ENCODE assay signal across 11 cellular contexts in genomic region chr1:225875044-225875822, GRCh38. TPM values are rescaled to one million over a fixed set of nuclear protein-coding genes. Genes with fewer than 3 reads are reported as not detected.
DNase-seq lines count a peak whose midpoint lies in the region; ATAC-seq, FAIRE-seq and TF ChIP-seq lines count a peak whose summit lies in the region.
"Had no signal": no experiment of that assay in that cellular context is flagged by ENCODE, and none has a peak within 500 bp of the region (broad histone marks: within the 10 kb centered on the region; RNA-seq: fewer than 3 reads in every experiment).

No MANE protein-coding gene starts in this region.

- 70 to 86% methylated on average over 10 to 12 of the region's 12 CpGs for WGBS in upper lobe of left lung, 2 donors

- H3K4me1 Mint-ChIP-seq in activated CD8-positive, alpha-beta T cell treated with anti-CD3 and anti-CD28 coated beads for 36 hours (ENCODE audit: low read depth), result peaks cover 58% of the 10 kb centered on the region
- peaks cover 69% of the 10 kb centered on the region for H3K4me1 Mint-ChIP-seq in activated CD8-positive, alpha-beta T cell treated with anti-CD3 and anti-CD28 coated beads, Interleukin-2, amount 10 ng/mL, durations not matched to agents 7 days and 5 days (ENCODE audit: low read depth)

- no peak for TF ChIP-seq EP300 in upper lobe of left lung (IDR thresholded peaks at IDR 0.05)

- intact Hi-C loops in activated CD8-positive, alpha-beta T cell treated with anti-CD3 and anti-CD28 coated beads for 36 hours (cut with micrococcal nuclease), result no loop called here

- POLR2A ChIA-PET in activated CD8-positive, alpha-beta T cell treated with anti-CD3 and anti-CD28 coated beads for 36 hours (lab: Charles Lee), result interaction anchor here (0.6 kb wide), 1 partner anchor 180 kb away, joined by 3 read pairs; no protein-coding TSS in a partner anchor
- POLR2A ChIA-PET in activated CD8-positive, alpha-beta T cell treated with anti-CD3 and anti-CD28 coated beads, Interleukin-2, amount 10 ng/mL, durations not matched to agents 7 days and 5 days (lab: Charles Lee), result no interaction called here

- CTCF ChIA-PET in activated CD8-positive, alpha-beta T cell treated with anti-CD3 and anti-CD28 coated beads for 36 hours (lab: Charles Lee), result interaction anchor here (1.1 kb wide), 1 partner anchor 36 kb away, joined by 3 read pairs; no protein-coding TSS in a partner anchor
- CTCF ChIA-PET in activated CD8-positive, alpha-beta T cell treated with anti-CD3 and anti-CD28 coated beads, Interleukin-2, amount 10 ng/mL, durations not matched to agents 7 days and 5 days (lab: Charles Lee), result no interaction called here

- no peaks in the 10 kb centered on the region for H3K27me3 Mint-ChIP-seq in activated CD8-positive, alpha-beta T cell treated with anti-CD3 and anti-CD28 coated beads for 36 hours
- H3K27me3 Mint-ChIP-seq in activated CD8-positive, alpha-beta T cell treated with anti-CD3 and anti-CD28 coated beads, Interleukin-2, amount 10 ng/mL, durations not matched to agents 7 days and 5 days (ENCODE audit: low read depth), result no peaks in the 10 kb centered on the region

- no peak overlapping the region for H3K4me3 Mint-ChIP-seq in activated CD8-positive, alpha-beta T cell treated with anti-CD3 and anti-CD28 coated beads for 36 hours
- no peak overlapping the region for H3K4me3 Mint-ChIP-seq in activated CD8-positive, alpha-beta T cell treated with anti-CD3 and anti-CD28 coated beads, Interleukin-2, amount 10 ng/mL, durations not matched to agents 7 days and 5 days

- no peaks in the 10 kb centered on the region for H3K9me3 ChIP-seq in upper lobe of left lung

- no peak overlapping the region for H3K4me3 ChIP-seq in upper lobe of left lung

- peak overlapping the region; percentile 48 to 81 (median 72) for H3K27ac ChIP-seq in upper lobe of left lung

- H3K36me3 Mint-ChIP-seq in activated CD8-positive, alpha-beta T cell treated with anti-CD3 and anti-CD28 coated beads for 36 hours (ENCODE audit: low read depth), result peaks cover 26% of the 10 kb centered on the region
- H3K36me3 Mint-ChIP-seq in activated CD8-positive, alpha-beta T cell treated with anti-CD3 and anti-CD28 coated beads, Interleukin-2, amount 10 ng/mL, durations not matched to agents 7 days and 5 days (ENCODE audit: low read depth), result peaks cover 70% of the 10 kb centered on the region

- H3K9me3 Mint-ChIP-seq in activated CD8-positive, alpha-beta T cell treated with anti-CD3 and anti-CD28 coated beads for 36 hours, result no peaks in the 10 kb centered on the region
- H3K9me3 Mint-ChIP-seq in activated CD8-positive, alpha-beta T cell treated with anti-CD3 and anti-CD28 coated beads, Interleukin-2, amount 10 ng/mL, durations not matched to agents 7 days and 5 days (ENCODE audit: insufficient read depth), result no peaks in the 10 kb centered on the region

- no peak for DNase-seq in activated CD8-positive, alpha-beta T cell treated with anti-CD3 and anti-CD28 coated beads for 36 hours
- DNase-seq in activated CD8-positive, alpha-beta T cell treated with anti-CD3 and anti-CD28 coated beads, Interleukin-2, amount 10 ng/mL, durations not matched to agents 7 days and 5 days, result no peak
- DNase-seq in RCC 7860 (ENCODE audit: low spot score), result peak; percentile 27
- peak; percentile 93 for DNase-seq in islet precursor cell
- peak in 1 of 2 donors; percentile 83 for DNase-seq in upper lobe of left lung
- no peak for DNase-seq in middle frontal gyrus (ENCODE audit: extremely low spot score, low spot score)
- no peak for DNase-seq in HCEC 1CT
- no peak for DNase-seq in T1000 (lab: John Stamatoyannopoulos, UW)
- DNase-seq: NCI-H2081 had no signal

- TF ChIP-seq POLR2A in upper lobe of left lung (IDR thresholded peaks at IDR 0.05), result no peak

- H3K36me3 ChIP-seq in upper lobe of left lung, result peaks cover 17 to 73% (median 45%) of the 10 kb centered on the region in 4 donors

- H3K4me1 ChIP-seq in upper lobe of left lung, result peaks cover 32 to 59% (median 41%) of the 10 kb centered on the region in 4 donors

- H3K27ac Mint-ChIP-seq in activated CD8-positive, alpha-beta T cell treated with anti-CD3 and anti-CD28 coated beads for 36 hours, result peak overlapping the region; percentile 49
- no peak overlapping the region for H3K27ac Mint-ChIP-seq in activated CD8-positive, alpha-beta T cell treated with anti-CD3 and anti-CD28 coated beads, Interleukin-2, amount 10 ng/mL, durations not matched to agents 7 days and 5 days

- H3K27me3 ChIP-seq in upper lobe of left lung, result no peaks in the 10 kb centered on the region

- TF ChIP-seq CTCF in activated CD8-positive, alpha-beta T cell treated with anti-CD3 and anti-CD28 coated beads for 36 hours (IDR thresholded peaks at IDR 0.05), result no peak
- no peak for TF ChIP-seq CTCF in upper lobe of left lung (IDR thresholded peaks at IDR 0.05)

- FAIRE-seq in RCC 7860 (lab: Jason Lieb, UNC), result no peak
- FAIRE-seq: islet of Langerhans had no signal

- ATAC-seq in activated CD8-positive, alpha-beta T cell treated with anti-CD3 and anti-CD28 coated beads for 36 hours, result no peak
- no peak for ATAC-seq in activated CD8-positive, alpha-beta T cell treated with anti-CD3 and anti-CD28 coated beads, Interleukin-2, amount 10 ng/mL, durations not matched to agents 7 days and 5 days
- ATAC-seq in upper lobe of left lung (ENCODE audit: low FRiP score in 2 of 2), result peak; percentile 35 to 81

RNA-seq across cellular contexts. Expression of gene TMEM63A, which starts 6.9 kb away (rescaled TPM):
- 10 to 100 TPM; 51.4 to 54.6 TPM for total RNA-seq in activated CD8-positive, alpha-beta T cell treated with anti-CD3 and anti-CD28 coated beads for 36 hours
- 10 to 100 TPM; 83.5 to 85.8 TPM for total RNA-seq in activated CD8-positive, alpha-beta T cell treated with anti-CD3 and anti-CD28 coated beads, Interleukin-2, amount 10 ng/mL, durations not matched to agents 7 days and 5 days
- 100 to 1,000 TPM in 4 of 6 donors, 10 to 100 TPM in 2; 57.9 to 244 (median 105) TPM for total RNA-seq in upper lobe of left lung

RNA-seq across cellular contexts. Expression of gene LEFTY1, which starts 13.7 kb away (rescaled TPM):
- total RNA-seq in activated CD8-positive, alpha-beta T cell treated with anti-CD3 and anti-CD28 coated beads for 36 hours, result under 1 TPM; 0.16 to 0.83 TPM
- not detected for total RNA-seq in activated CD8-positive, alpha-beta T cell treated with anti-CD3 and anti-CD28 coated beads, Interleukin-2, amount 10 ng/mL, durations not matched to agents 7 days and 5 days
- total RNA-seq in upper lobe of left lung, result under 1 TPM in 2 of 6 donors, not detected in 4; 0.47 to 0.69 TPM
- total RNA-seq: T-helper 1 cell treated with Interleukin-12 subunit alpha and Interleukin-12 subunit beta and Interleukin-4 antibody, amounts not matched to agents 30 ng/mL and 1 ng/mL, for 36 hours had no signal

RNA-seq across cellular contexts. Expression of gene PYCR2, which starts 48.8 kb away (rescaled TPM):
- 100 to 1,000 TPM; 132 to 134 TPM for total RNA-seq in activated CD8-positive, alpha-beta T cell treated with anti-CD3 and anti-CD28 coated beads for 36 hours
- 100 to 1,000 TPM; 122 to 126 TPM for total RNA-seq in activated CD8-positive, alpha-beta T cell treated with anti-CD3 and anti-CD28 coated beads, Interleukin-2, amount 10 ng/mL, durations not matched to agents 7 days and 5 days
- total RNA-seq in upper lobe of left lung, result 100 to 1,000 TPM in 1 of 6 donors, 10 to 100 TPM in 5; 49.4 to 115 (median 69.6) TPM

Comparison
In these comparisons a context has a peak if more than half of its experiments do, and no peak if none do; other contexts are left out.
1. ATAC-seq: peak in upper lobe of left lung (2 of 2); none in activated CD8-positive, alpha-beta T cell treated with anti-CD3 and anti-CD28 coated beads for 36 hours (single experiment) and activated CD8-positive, alpha-beta T cell treated with anti-CD3 and anti-CD28 coated beads, Interleukin-2, amount 10 ng/mL, durations not matched to agents 7 days and 5 days (single experiment).
2. DNase-seq: peak in RCC 7860 (single experiment) and islet precursor cell (single experiment); none in activated CD8-positive, alpha-beta T cell treated with anti-CD3 and anti-CD28 coated beads for 36 hours (single experiment), activated CD8-positive, alpha-beta T cell treated with anti-CD3 and anti-CD28 coated beads, Interleukin-2, amount 10 ng/mL, durations not matched to agents 7 days and 5 days (single experiment), middle frontal gyrus (single experiment), HCEC 1CT (single experiment) and T1000 (single experiment).